In the genomic region with DNA sequence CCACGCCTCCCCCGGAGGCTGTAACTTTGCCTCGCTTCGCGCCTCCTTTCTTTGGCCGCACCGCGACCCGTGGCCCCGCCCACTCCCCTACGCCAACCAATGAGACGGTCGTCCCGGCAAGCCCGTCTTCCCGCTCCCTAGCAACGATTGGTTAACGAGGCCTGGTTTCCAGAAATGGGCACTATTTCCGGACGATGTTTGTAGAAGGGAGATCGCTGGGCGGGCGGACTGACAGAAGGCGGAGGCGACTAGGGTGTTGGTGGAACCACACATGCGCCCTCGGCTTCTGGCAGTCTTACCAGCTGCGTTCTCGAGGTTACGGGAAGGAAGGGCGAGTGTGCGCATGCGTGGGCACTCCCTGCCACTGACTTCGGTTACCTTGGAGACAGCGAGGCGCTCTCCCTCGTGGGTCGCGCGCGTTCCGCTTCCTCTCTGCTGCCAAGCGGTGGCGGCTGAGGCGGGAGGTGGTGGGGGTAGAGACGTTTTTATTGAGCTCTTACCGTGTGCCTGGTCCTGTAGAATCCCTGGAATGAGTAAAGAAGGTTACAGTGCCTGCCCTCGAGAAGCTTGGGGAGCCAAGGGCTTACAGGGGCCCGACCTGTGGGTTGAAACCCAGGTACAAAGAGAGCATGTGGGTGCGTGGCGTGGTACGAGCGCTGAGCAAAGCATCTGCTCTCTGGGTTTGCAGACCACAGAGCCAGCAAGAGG, we compare ENCODE assay signal across 8 cellular contexts. TPM values are rescaled to one million over a fixed set of nuclear protein-coding genes. Genes with fewer than 3 reads are reported as not detected.
A peak's percentile ranks its signal among the peaks of the same experiment; 100 is the strongest.
DNase-seq lines count a peak whose midpoint lies in the region; ATAC-seq and TF ChIP-seq lines count a peak whose summit lies in the region.

No MANE protein-coding gene starts in this region.

- peak overlapping the region; percentile 73 to 93 for H3K4me3 Mint-ChIP-seq in activated T-cell treated with anti-CD3 and anti-CD28 coated beads, Interleukin-2, amount 50 U/mL, for 72 hours

- H2AFZ ChIP-seq in DND-41 (ENCODE audit: low read depth, low read length) (peak overlapping the region; percentile 92), KMS-11 (ENCODE audit: low read depth) (peak overlapping the region; percentile 74)

- TF ChIP-seq EP300 in esophagus muscularis mucosa (IDR thresholded peaks at IDR 0.05) = no peak

- CTCF ChIA-PET in Panc1 (lab: Charles Lee) = interaction anchor here (0.6 to 1.2 kb wide), 3 partner anchors 17 to 168 kb away, joined by 3 to 8 read pairs (median 5); no protein-coding TSS in a partner anchor

- intact Hi-C loops in Panc1 (cut with micrococcal nuclease; ENCODE audit: unreplicated experiment) (loop anchor here (5.0 kb wide), 1 partner anchor 65 kb away; no protein-coding TSS in a partner anchor), esophagus muscularis mucosa (cut with DNase I) (no loop called here)

- peak; percentile 89 for ATAC-seq in DND-41 (ENCODE audit: insufficient read depth, low read depth)
- ATAC-seq in GM21786 (IDR thresholded peaks at IDR 0.05; ENCODE audit: unreplicated experiment) = peak; percentile 70
- peak; percentile 71 for ATAC-seq in Panc1
- ATAC-seq in activated T-cell treated with anti-CD3 and anti-CD28 coated beads, Interleukin-2, amount 50 U/mL, for 72 hours (replicated peaks in 1 of 2) = peak; percentile 74 to 77

- H3K27me3 ChIP-seq in DND-41 (ENCODE audit: insufficient read depth, low read length, poor library complexity) (no peaks in the 10 kb centered on the region), KMS-11 (ENCODE audit: insufficient read depth, low read depth) (no peaks in the 10 kb centered on the region), Panc1 (ENCODE audit: control insufficient read depth, insufficient read depth, low read length) (no peaks in the 10 kb centered on the region), esophagus muscularis mucosa (no peaks in the 10 kb centered on the region), muscle layer of duodenum (ENCODE audit: low read depth, low read length) (no peaks in the 10 kb centered on the region)

- peak overlapping the region; percentile 82 for H3K9ac ChIP-seq in DND-41 (ENCODE audit: low read depth, low read length)
- H3K9ac ChIP-seq in KMS-11 = peak overlapping the region; percentile 84

- H3K9me3 Mint-ChIP-seq in activated T-cell treated with anti-CD3 and anti-CD28 coated beads, Interleukin-2, amount 50 U/mL, for 72 hours = no peaks in the 10 kb centered on the region

- H3K4me1 ChIP-seq in DND-41 (ENCODE audit: insufficient read depth, low read length) (peaks cover 65% of the 10 kb centered on the region), KMS-11 (ENCODE audit: low read depth, poor library complexity, severe bottlenecking) (peaks cover 66% of the 10 kb centered on the region), Panc1 (ENCODE audit: control insufficient read depth, insufficient read depth, low read length) (peaks cover 55% of the 10 kb centered on the region), esophagus muscularis mucosa (peaks cover 43 to 67% (median 63%) of the 10 kb centered on the region in 4 donors), muscle layer of duodenum (ENCODE audit: control insufficient read depth in 1 of 2, insufficient read depth in 2 of 2, low read length in 2 of 2) (peaks cover 32% of the 10 kb centered on the region in 2 donors)

- H4K20me1 ChIP-seq in DND-41 (ENCODE audit: insufficient read depth, low read length) (peaks cover 3% of the 10 kb centered on the region; the same call in 1 of the 2 replicates), KMS-11 (ENCODE audit: insufficient read depth) (no peaks in the 10 kb centered on the region)

- in situ Hi-C loops in Panc1 (cut with HindIII; ENCODE audit: low pct_unique_long_range_greater_than_20kb, low sequenced_read_pairs) = no loop called here

- POLR2A ChIA-PET in Panc1 (lab: Charles Lee) = interaction anchor here (0.6 to 1.1 kb wide), 9 partner anchors 21 to 166 kb away, joined by 3 to 7 read pairs (median 4); no protein-coding TSS in a partner anchor

- H3K36me3 ChIP-seq in DND-41 (ENCODE audit: insufficient read depth, low read length) (no peaks in the 10 kb centered on the region; the same call in 1 of the 2 replicates), KMS-11 (ENCODE audit: insufficient read depth) (no peaks in the 10 kb centered on the region), Panc1 (ENCODE audit: control insufficient read depth, insufficient read depth, low read length) (peaks cover 5% of the 10 kb centered on the region), esophagus muscularis mucosa (no peaks in the 10 kb centered on the region), muscle layer of duodenum (ENCODE audit: control insufficient read depth in 1 of 2, insufficient read depth in 2 of 2, low read length in 2 of 2) (no peaks in the 10 kb centered on the region)

- WGBS in esophagus muscularis mucosa = 1% methylated on average over 27 of the region's 53 CpGs

- peak overlapping the region; percentile 90 for H3K27ac Mint-ChIP-seq in activated T-cell treated with anti-CD3 and anti-CD28 coated beads, Interleukin-2, amount 50 U/mL, for 72 hours

- peaks cover 27 to 31% of the 10 kb centered on the region in 2 donors for H3K36me3 Mint-ChIP-seq in activated T-cell treated with anti-CD3 and anti-CD28 coated beads, Interleukin-2, amount 50 U/mL, for 72 hours (ENCODE audit: insufficient read depth in 2 of 2)

- peak; percentile 40 for TF ChIP-seq CTCF in DND-41 (IDR thresholded peaks at IDR 0.05; ENCODE audit: borderline replicate concordance, extremely low read depth, low read length, poor library complexity, severe bottlenecking)
- no peak for TF ChIP-seq CTCF in KMS-11 (conservative IDR thresholded peaks at IDR 0.05; ENCODE audit: low read depth, low read length)
- no peak for TF ChIP-seq CTCF in Panc1 (IDR thresholded peaks at IDR 0.05)
- TF ChIP-seq CTCF in esophagus muscularis mucosa (IDR thresholded peaks at IDR 0.05) = peak in 1 of 3 experiments; percentile 28

- peak; percentile 35 for TF ChIP-seq POLR2A in esophagus muscularis mucosa (IDR thresholded peaks at IDR 0.05; ENCODE audit: low read depth)

- H3K27me3 Mint-ChIP-seq in activated T-cell treated with anti-CD3 and anti-CD28 coated beads, Interleukin-2, amount 50 U/mL, for 72 hours (ENCODE audit: low read depth) = no peaks in the 10 kb centered on the region

- H3K27ac ChIP-seq in DND-41 (ENCODE audit: low read length) (peak overlapping the region; percentile 81), KMS-11 (peak overlapping the region; percentile 89), Panc1 (ENCODE audit: low read length) (peak overlapping the region; percentile 99), esophagus muscularis mucosa (replicated peaks in 1 of 4) (peak overlapping the region; percentile 92 to 99 (median 94)), muscle layer of duodenum (ENCODE audit: low read length) (peak overlapping the region; percentile 85)

- peaks cover 76% of the 10 kb centered on the region for H3K4me1 Mint-ChIP-seq in activated T-cell treated with anti-CD3 and anti-CD28 coated beads, Interleukin-2, amount 50 U/mL, for 72 hours (ENCODE audit: low read depth)

- H3K9me3 ChIP-seq in DND-41 (ENCODE audit: insufficient read depth, low read length, severe bottlenecking) (no peaks in the 10 kb centered on the region), Panc1 (ENCODE audit: control insufficient read depth, insufficient read depth, low read depth, low read length) (no peaks in the 10 kb centered on the region), esophagus muscularis mucosa (no peaks in the 10 kb centered on the region), muscle layer of duodenum (ENCODE audit: control insufficient read depth in 1 of 2, low read length in 2 of 2) (no peaks in the 10 kb centered on the region)

- H3K79me2 ChIP-seq in DND-41 (ENCODE audit: insufficient read depth, low read length) = peaks cover 45% of the 10 kb centered on the region
- H3K79me2 ChIP-seq in KMS-11 (ENCODE audit: insufficient read depth, low read depth) = peaks cover 41% of the 10 kb centered on the region

- H3K4me2 ChIP-seq in DND-41 (ENCODE audit: insufficient read depth, low read length) (peak overlapping the region; percentile 95), KMS-11 (peak overlapping the region; percentile 99; the same call in 1 of the 2 replicates)

- H3K4me3 ChIP-seq in DND-41 (ENCODE audit: low read depth in 1 of 2, low read length in 2 of 2) (peak overlapping the region; percentile 49 to 72; a peak in 3 of 4 replicates), KMS-11 (IDR thresholded peaks at IDR 0.05; ENCODE audit: insufficient read depth, low read depth, low read length) (no peak overlapping the region), Panc1 (ENCODE audit: low read depth in 2 of 2, low read length in 2 of 2) (peak overlapping the region; percentile 69 to 94), esophagus muscularis mucosa (peak overlapping the region; percentile 72 to 84 (median 76)), muscle layer of duodenum (ENCODE audit: low read depth in 1 of 2, low read length in 2 of 2) (peak overlapping the region; percentile 55 to 93)

- BruUV-seq in Panc1 (replicated peaks; lab: Mats Ljungman, UMichigan) = no TSS peak

- peak; percentile 100 for DNase-seq in DND-41
- DNase-seq in Panc1 (ENCODE audit: low read depth, low spot score) = peak; percentile 97
- DNase-seq in activated T-cell treated with anti-CD3 and anti-CD28 coated beads, Interleukin-2, amount 50 U/mL, for 72 hours = peak; percentile 99 to 100
- DNase-seq in esophagus muscularis mucosa (ENCODE audit: extremely low spot score) = peak; percentile 100
- DNase-seq in stimulated activated CD8-positive, alpha-beta memory T cell treated with anti-CD3 and anti-CD28 coated beads, Interleukin-7, amount 100 ng/mL, for 24 hours (ENCODE audit: low read depth) = peak; percentile 99

RNA-seq across cellular contexts. Expression of gene MAP3K14, which starts 0.4 kb away (rescaled TPM):
- total RNA-seq in Panc1 (2021; ENCODE audit: unreplicated experiment) (80.8 TPM), esophagus muscularis mucosa (10 to 100 TPM in 3 of 4 donors, 1 to 10 TPM in 1; 7.8 to 26.5 (median 10.6) TPM)
- 60.3 TPM for polyA plus RNA-seq in Panc1 (2012; ENCODE audit: insufficient read length)
- total RNA-seq in activated T-cell treated with anti-CD3 and anti-CD28 coated beads, Interleukin-2, amount 50 U/mL, for 72 hours = 10 to 100 TPM; 71.8 to 78.0 TPM

RNA-seq across cellular contexts. Expression of gene SPATA32, which starts 55.4 kb away (rescaled TPM):
- total RNA-seq in Panc1 (2021; ENCODE audit: unreplicated experiment) (0.26 TPM), esophagus muscularis mucosa (not detected)
- polyA plus RNA-seq in Panc1 (2012; ENCODE audit: insufficient read length) = 0.17 TPM
- total RNA-seq in activated T-cell treated with anti-CD3 and anti-CD28 coated beads, Interleukin-2, amount 50 U/mL, for 72 hours = 1 to 10 TPM; 1.4 to 1.7 TPM
